8 cellular contexts compared by ENCODE assay signal in the genomic region with DNA sequence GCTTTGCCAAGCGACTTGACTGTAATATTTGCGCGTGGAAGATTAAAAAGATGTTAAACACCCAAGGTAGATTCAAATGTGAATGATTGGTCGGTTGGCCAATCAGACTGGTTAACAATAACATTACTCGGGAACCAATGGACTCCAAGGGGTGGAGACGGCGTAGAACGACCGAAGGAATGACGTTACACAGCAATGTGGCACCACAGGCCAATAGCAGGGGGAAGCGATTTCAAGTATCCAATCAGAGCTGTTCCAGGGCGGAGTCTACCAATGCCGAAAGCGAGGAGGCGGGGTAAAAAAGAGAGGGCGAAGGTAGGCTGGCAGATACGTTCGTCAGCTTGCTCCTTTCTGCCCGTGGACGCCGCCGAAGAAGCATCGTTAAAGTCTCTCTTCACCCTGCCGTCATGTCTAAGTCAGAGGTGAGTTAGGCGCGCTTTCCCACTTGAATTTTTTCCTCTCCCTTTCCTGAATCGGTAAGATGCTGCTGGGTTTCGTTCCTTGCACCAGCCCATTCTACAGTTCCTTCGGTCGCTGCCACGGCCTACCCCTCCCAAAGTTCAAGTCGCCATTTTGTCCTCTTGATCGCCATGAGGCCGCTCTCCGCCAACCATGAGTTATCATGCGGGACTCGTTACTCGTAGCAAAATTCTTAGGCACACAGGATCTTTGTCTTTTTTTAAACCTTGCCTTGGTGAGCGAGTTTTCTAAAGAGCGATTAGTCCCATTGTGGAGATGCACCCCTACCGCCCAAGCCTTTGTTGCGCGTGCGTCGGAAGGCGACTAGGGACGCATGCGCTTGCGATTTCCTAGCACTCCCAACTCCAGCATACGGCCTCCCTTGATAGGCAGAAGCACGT. TPM values are rescaled to one million over a fixed set of nuclear protein-coding genes. Genes with fewer than 3 reads are reported as not detected.
A peak's percentile ranks its signal among the peaks of the same experiment; 100 is the strongest.
DNase-seq lines count a peak whose midpoint lies in the region; ATAC-seq and TF ChIP-seq lines count a peak whose summit lies in the region.

A gene (plus strand): TSS at position 326 of the 860 bp plus-strand sequence. CDS start 82 bp downstream, at position 408.

- peak; percentile 98 for TF ChIP-seq POLR2A in uterus (IDR thresholded peaks at IDR 0.05)

- H3K4me3 ChIP-seq in ascending aorta (peak within 1 kb of the TSS; percentile 68 to 77), right cardiac atrium (ENCODE audit: low read length) (peak within 1 kb of the TSS; percentile 92), uterus (peak within 1 kb of the TSS; percentile 78 to 91)

- H3K36me3 ChIP-seq in ascending aorta (peaks cover 26 to 37% of the 10 kb centered on the region in 2 donors), uterus (no peaks in the 10 kb centered on the region)

- intact Hi-C loops in T-helper 2 cell treated with Interferon-gamma antibody and Interleukin-4, amounts not matched to agents 100 ng/mL and 5 ng/mL, for 36 hours (cut with micrococcal nuclease): loop anchor here (1.0 to 5.0 kb wide), 5 partner anchors 45 to 217 kb away; a partner anchor contains a TSS
- intact Hi-C loops in ascending aorta (cut with DNase I): loop anchor here (1.0 to 5.0 kb wide), 5 partner anchors 21 to 554 kb away; a partner anchor contains a TSS
- intact Hi-C loops in right cardiac atrium (cut with DNase I): loop anchor here in 1 of 4 donors (10.0 kb wide), 1 partner anchor 84 kb away; a partner anchor contains a TSS
- intact Hi-C loops in uterus (cut with DNase I; ENCODE audit: low total_unique reads): no loop called here

- peak within 1 kb of the TSS; percentile 88 to 94 for H3K27ac ChIP-seq in ascending aorta
- H3K27ac ChIP-seq in right cardiac atrium (ENCODE audit: low read length): peak within 1 kb of the TSS; percentile 98
- H3K27ac ChIP-seq in uterus: peak within 1 kb of the TSS; percentile 97 to 98

- H3K9me3 ChIP-seq in ascending aorta: no peaks in the 10 kb centered on the region
- no peaks in the 10 kb centered on the region for H3K9me3 ChIP-seq in right cardiac atrium (ENCODE audit: control insufficient read depth, low read length)
- H3K9me3 ChIP-seq in uterus: no peaks in the 10 kb centered on the region

- ATAC-seq in GM18499 (IDR thresholded peaks at IDR 0.05; ENCODE audit: insufficient read depth, unreplicated experiment) (peak; percentile 77), HG02938 (IDR thresholded peaks at IDR 0.05; ENCODE audit: unreplicated experiment) (peak; percentile 86), right cardiac atrium (peak; percentile 96)

- peak; percentile 99 for DNase-seq in NCI-H187 treated with DMSO at 0.1 percent for 48 hours (lab: John Stamatoyannopoulos, UW)
- DNase-seq in ascending aorta (ENCODE audit: low spot score in 2 of 2): peak; percentile 97 to 99
- peak; percentile 95 for DNase-seq in right cardiac atrium
- peak; percentile 99 for DNase-seq in pulmonary artery endothelial cell (ENCODE audit: low read depth, low spot score)
- DNase-seq in uterus: peak; percentile 94 to 99

- no peaks in the 10 kb centered on the region for H3K27me3 ChIP-seq in ascending aorta
- H3K27me3 ChIP-seq in right cardiac atrium (ENCODE audit: control insufficient read depth, insufficient read depth): no peaks in the 10 kb centered on the region
- no peaks in the 10 kb centered on the region for H3K27me3 ChIP-seq in uterus

- H3K4me1 ChIP-seq in ascending aorta (peaks cover 7 to 49% of the 10 kb centered on the region in 2 donors), right cardiac atrium (ENCODE audit: control insufficient read depth, insufficient read depth, low read length) (peaks cover 6% of the 10 kb centered on the region), uterus (peaks cover 19 to 23% of the 10 kb centered on the region in 2 donors)

- WGBS in right cardiac atrium: under 1% methylated on average over 51 of the region's 51 CpGs

- TF ChIP-seq CTCF in ascending aorta (IDR thresholded peaks at IDR 0.05): no peak
- peak in 1 of 4 experiments; percentile 18 for TF ChIP-seq CTCF in uterus (IDR thresholded peaks at IDR 0.05)

RNA-seq across cellular contexts. Expression of the gene that starts here (rescaled TPM):
- 1,517 and 1,552 TPM in 2 replicates for total RNA-seq in T-helper 2 cell treated with Interferon-gamma antibody and Interleukin-4, amounts not matched to agents 100 ng/mL and 5 ng/mL, for 36 hours
- total RNA-seq in ascending aorta: 292 TPM
- 100 to 1,000 TPM; 425 to 572 (median 530) TPM for total RNA-seq in right cardiac atrium
- 405 TPM for polyA plus RNA-seq in right cardiac atrium
- 569 and 659 TPM in 2 replicates for total RNA-seq in pulmonary artery endothelial cell
- 1,000 to 10,000 TPM in 2 of 4 donors, 100 to 1,000 TPM in 2; 245 to 1,238 (median 796) TPM for total RNA-seq in uterus

Comparison
In these comparisons a context has a peak if more than half of its experiments do, and no peak if none do; other contexts are left out.
1. Peak in every context shown above with its lines: DNase-seq, ATAC-seq, H3K4me3 ChIP-seq and H3K27ac ChIP-seq.